9 cellular contexts compared by ENCODE assay signal in genomic region chr10:118568327-118568848, GRCh38. TPM values are rescaled to one million over a fixed set of nuclear protein-coding genes. Genes with fewer than 3 reads are reported as not detected.
DNase-seq lines count a peak whose midpoint lies in the region; ATAC-seq and TF ChIP-seq lines count a peak whose summit lies in the region.
"Had no signal": no experiment of that assay in that cellular context is flagged by ENCODE, and none has a peak within 500 bp of the region (broad histone marks: within the 10 kb centered on the region; RNA-seq: fewer than 3 reads in every experiment).

No MANE protein-coding gene starts in this region.

- H2AFZ ChIP-seq in GM23248 (peak overlapping the region; percentile 75), neural progenitor cell (replicated peaks) (peak overlapping the region; percentile 92)

- H3K27me3 Mint-ChIP-seq in CD8-positive, alpha-beta T cell (ENCODE audit: low read depth), result no peaks in the 10 kb centered on the region
- H3K27me3 Mint-ChIP-seq in neural progenitor cell (ENCODE audit: insufficient read depth, low read depth), result peaks cover 12% of the 10 kb centered on the region

- H3K79me2 ChIP-seq in GM23248 (ENCODE audit: insufficient read depth), result no peaks in the 10 kb centered on the region
- no peaks in the 10 kb centered on the region for H3K79me2 ChIP-seq in neural progenitor cell (ENCODE audit: low read depth)

- POLR2A ChIA-PET in CD8-positive, alpha-beta T cell (lab: Charles Lee), result interaction anchor here (0.6 to 1.6 kb wide), 4 partner anchors 134 to 696 kb away, joined by 3 to 5 read pairs (median 4); partner anchors contain the start of gene CACUL1

- no peaks in the 10 kb centered on the region for H3K9me2 ChIP-seq in GM23248 (ENCODE audit: insufficient read depth)

- intact Hi-C loops in CD8-positive, alpha-beta T cell (cut with DNase I, micrococcal nuclease), result loop anchor here (1.0 kb wide), 4 partner anchors 153 to 282 kb away; no protein-coding TSS in a partner anchor
- intact Hi-C loops in aorta (cut with DNase I), result loop anchor here (1.0 to 10.0 kb wide), 3 partner anchors 152 to 236 kb away; no protein-coding TSS in a partner anchor

- DNase-seq in CD8-positive, alpha-beta T cell, result peak; percentile 9 to 71 (median 46)
- DNase-seq in GM23248 (peak; percentile 74), NOMO-1 (lab: John Stamatoyannopoulos, UW; ENCODE audit: unreplicated experiment in 2 of 2) (peak; percentile 14 to 37), activated T-cell treated with anti-CD3 and anti-CD28 coated beads for 4 hours (peak; percentile 55), fibroblast of peridontal ligament (ENCODE audit: extremely low read depth) (peak; percentile 82), neural progenitor cell (ENCODE audit: low spot score) (peak; percentile 76), aorta (no peak)

- no peaks in the 10 kb centered on the region for H3K27me3 ChIP-seq in CD8-positive, alpha-beta T cell (ENCODE audit: insufficient read depth, low read length)
- H3K27me3 ChIP-seq in GM23248 (replicated peaks; ENCODE audit: insufficient read depth) (0 out of 2 replicates have a peak, but pooled peaks cover 3% of the 10 kb centered on the region), neural progenitor cell (no peaks in the 10 kb centered on the region), aorta (ENCODE audit: control insufficient read depth in 1 of 2, insufficient read depth in 2 of 2, low read length in 1 of 2) (no peaks in the 10 kb centered on the region)

- H3K9ac ChIP-seq in GM23248 (peak overlapping the region; percentile 41), neural progenitor cell (no peak overlapping the region)

- no peak overlapping the region for H3K27ac ChIP-seq in CD8-positive, alpha-beta T cell (ENCODE audit: low read depth, low read length)
- H3K27ac ChIP-seq in GM23248 (no peak overlapping the region), neural progenitor cell (no peak overlapping the region), aorta (ENCODE audit: low read depth in 1 of 2, low read length in 2 of 2) (no peak overlapping the region)
- H3K27ac ChIP-seq: SK-N-MC had no signal

- no peaks in the 10 kb centered on the region for H3F3A ChIP-seq in GM23248 (ENCODE audit: insufficient read depth)
- no peaks in the 10 kb centered on the region for H3F3A ChIP-seq in neural progenitor cell (ENCODE audit: low read depth)

- no peaks in the 10 kb centered on the region for H3K36me3 ChIP-seq in CD8-positive, alpha-beta T cell (ENCODE audit: insufficient read depth, low read length)
- H3K36me3 ChIP-seq in GM23248 (ENCODE audit: low read depth) (no peaks in the 10 kb centered on the region), neural progenitor cell (no peaks in the 10 kb centered on the region), aorta (ENCODE audit: control insufficient read depth in 1 of 2, insufficient read depth in 2 of 2, low read length in 1 of 2) (no peaks in the 10 kb centered on the region)

- no peak overlapping the region for H3K27ac Mint-ChIP-seq in CD8-positive, alpha-beta T cell
- H3K27ac Mint-ChIP-seq in neural progenitor cell, result no peak overlapping the region

- peak; percentile 80 for ATAC-seq in CD8-positive, alpha-beta T cell
- ATAC-seq in aorta (ENCODE audit: low FRiP score) (peak; percentile 73), HG03432 (IDR thresholded peaks at IDR 0.05; ENCODE audit: unreplicated experiment) (no peak)

- no peaks in the 10 kb centered on the region for H3K9me3 ChIP-seq in CD8-positive, alpha-beta T cell (ENCODE audit: low read length)
- H3K9me3 ChIP-seq in GM23248 (ENCODE audit: low read depth) (no peaks in the 10 kb centered on the region), neural progenitor cell (ENCODE audit: low read depth) (no peaks in the 10 kb centered on the region), aorta (ENCODE audit: control insufficient read depth, low read length) (peaks cover under 1% of the 10 kb centered on the region)

- H3K36me3 Mint-ChIP-seq in CD8-positive, alpha-beta T cell, result no peaks in the 10 kb centered on the region
- no peaks in the 10 kb centered on the region for H3K36me3 Mint-ChIP-seq in neural progenitor cell

- no peak overlapping the region for H3K4me3 Mint-ChIP-seq in CD8-positive, alpha-beta T cell
- no peak overlapping the region for H3K4me3 Mint-ChIP-seq in neural progenitor cell

- CTCF ChIA-PET in CD8-positive, alpha-beta T cell (lab: Charles Lee), result interaction anchor here (0.6 to 9.6 kb wide), 40 partner anchors 10 to 1351 kb away, joined by 3 to 146 read pairs (median 4); partner anchors contain the start of genes CACUL1 and PRLHR

- peaks cover 5% of the 10 kb centered on the region for H3K4me1 ChIP-seq in CD8-positive, alpha-beta T cell (ENCODE audit: insufficient read depth, low read length)
- H3K4me1 ChIP-seq in GM23248 (ENCODE audit: insufficient read depth) (peaks cover 8% of the 10 kb centered on the region; the same call in 1 of the 2 replicates), neural progenitor cell (peaks cover 3% of the 10 kb centered on the region), aorta (ENCODE audit: control insufficient read depth in 1 of 2, insufficient read depth in 2 of 2, low read length in 2 of 2) (no peaks in the 10 kb centered on the region)

- H3K4me1 Mint-ChIP-seq in CD8-positive, alpha-beta T cell (ENCODE audit: low read depth), result peaks cover 6% of the 10 kb centered on the region
- H3K4me1 Mint-ChIP-seq in neural progenitor cell, result peaks cover 8% of the 10 kb centered on the region

- 16% methylated on average over 10 of the region's 10 CpGs for WGBS in GM23248 (ENCODE audit: low coverage in 1 of 2, low lambda C conversion rate in 2 of 2, missing lambda C conversion rate in 2 of 2), 2 experiments
- 15 to 16% methylated on average over 10 of the region's 10 CpGs for WGBS in aorta, 2 donors

- H3K4me2 ChIP-seq in GM23248 (ENCODE audit: unreplicated experiment) (peak overlapping the region; percentile 61), neural progenitor cell (no peak overlapping the region)

- peak; percentile 72 for TF ChIP-seq CTCF in CD8-positive, alpha-beta T cell (IDR thresholded peaks at IDR 0.05)
- peak; percentile 70 for TF ChIP-seq CTCF in neural progenitor cell (IDR thresholded peaks at IDR 0.05)

- no peaks in the 10 kb centered on the region for H4K20me1 ChIP-seq in GM23248 (ENCODE audit: insufficient read depth)
- no peaks in the 10 kb centered on the region for H4K20me1 ChIP-seq in neural progenitor cell (ENCODE audit: low read depth)

- no peak overlapping the region for H3K4me3 ChIP-seq in CD8-positive, alpha-beta T cell (ENCODE audit: low read depth, low read length)
- H3K4me3 ChIP-seq in GM23248 (peak overlapping the region; percentile 55), neural progenitor cell (no peak overlapping the region), aorta (ENCODE audit: low read length in 2 of 2) (no peak overlapping the region)
- H3K4me3 ChIP-seq: SK-N-MC had no signal

- H3K9me3 Mint-ChIP-seq in CD8-positive, alpha-beta T cell, result no peaks in the 10 kb centered on the region
- no peaks in the 10 kb centered on the region for H3K9me3 Mint-ChIP-seq in neural progenitor cell

- in situ Hi-C loops in GM23248 (cut with MboI), result no loop called here

RNA-seq across cellular contexts. Expression of gene PRLHR, which starts 27.1 kb away (rescaled TPM):
- total RNA-seq in CD8-positive, alpha-beta T cell, result not detected
- not detected in 2 replicates for total RNA-seq in GM23248 (2014; rRNA removed; shearing (Covaris generic))
- polyA plus RNA-seq in GM23248 (2016; fragmentation: Nextera tagmentation; extraction: Ambion mirVana) (not detected in 2 replicates), aorta (not detected)
- total RNA-seq in neural progenitor cell (ENCODE audit: low replicate concordance) (not detected in 2 replicates), aorta (not detected)

Comparison
In these comparisons a context has a peak if more than half of its experiments do, and no peak if none do; other contexts are left out.
1. DNase-seq: peak in CD8-positive, alpha-beta T cell (7 of 7), GM23248 (single experiment), NOMO-1 (2 of 2), activated T-cell treated with anti-CD3 and anti-CD28 coated beads for 4 hours (single experiment), fibroblast of peridontal ligament (single experiment) and neural progenitor cell (single experiment); none in aorta (0 of 2).